ENCODE assay signal across 26 cellular contexts in genomic region chr10:34859170-34859569, GRCh38. TPM values are rescaled to one million over a fixed set of nuclear protein-coding genes. Genes with fewer than 3 reads are reported as not detected.
DNase-seq lines count a peak whose midpoint lies in the region; ATAC-seq, FAIRE-seq and TF ChIP-seq lines count a peak whose summit lies in the region.
"Had no signal": no experiment of that assay in that cellular context is flagged by ENCODE, and none has a peak within 500 bp of the region (broad histone marks: within the 10 kb centered on the region; RNA-seq: fewer than 3 reads in every experiment).

No MANE protein-coding gene starts in this region.

- TF ChIP-seq RAD21 in A549 (conservative IDR thresholded peaks at IDR 0.05 in 1 of 2, IDR thresholded peaks at IDR 0.05 in 1 of 2): no peak

- no peak for TF ChIP-seq POLR2A in A549 (IDR thresholded peaks at IDR 0.05; ENCODE audit: low read length)

- no peak overlapping the region for H3K27ac Mint-ChIP-seq in WTC11
- H3K27ac Mint-ChIP-seq: activated CD4-positive, alpha-beta T cell treated with anti-CD3 and anti-CD28 coated beads, Interleukin-2, amount 10 ng/mL, durations not matched to agents 7 days and 5 days; activated CD8-positive, alpha-beta memory T cell treated with anti-CD3 and anti-CD28 coated beads, Interleukin-2, amount 10 ng/mL, durations not matched to agents 7 days and 5 days; activated naive CD4-positive, alpha-beta T cell treated with anti-CD3 and anti-CD28 coated beads, Interleukin-2, amount 10 ng/mL, durations not matched to agents 7 days and 5 days; CD14-positive monocyte; neural progenitor cell; stimulated activated naive CD8-positive, alpha-beta T cell treated with anti-CD3 and anti-CD28 coated beads, Interleukin-15, Interleukin-2, amounts not matched to agents 100 ng/mL and 50 ng/mL, for 24 hours had no signal

- H3K4me3 Mint-ChIP-seq in WTC11: no peak overlapping the region
- H3K4me3 Mint-ChIP-seq: activated CD4-positive, alpha-beta T cell treated with anti-CD3 and anti-CD28 coated beads, Interleukin-2, amount 10 ng/mL, durations not matched to agents 7 days and 5 days; activated CD8-positive, alpha-beta memory T cell treated with anti-CD3 and anti-CD28 coated beads, Interleukin-2, amount 10 ng/mL, durations not matched to agents 7 days and 5 days; activated naive CD4-positive, alpha-beta T cell treated with anti-CD3 and anti-CD28 coated beads, Interleukin-2, amount 10 ng/mL, durations not matched to agents 7 days and 5 days; CD14-positive monocyte; neural progenitor cell; stimulated activated naive CD8-positive, alpha-beta T cell treated with anti-CD3 and anti-CD28 coated beads, Interleukin-15, Interleukin-2, amounts not matched to agents 100 ng/mL and 50 ng/mL, for 24 hours had no signal

- no peaks in the 10 kb centered on the region for H3K9me3 ChIP-seq in A549
- H3K9me3 ChIP-seq: heart left ventricle, sigmoid colon, thyroid gland had no signal

- H3K4me1 Mint-ChIP-seq in WTC11: peaks cover 20% of the 10 kb centered on the region
- H3K4me1 Mint-ChIP-seq: activated CD4-positive, alpha-beta T cell treated with anti-CD3 and anti-CD28 coated beads, Interleukin-2, amount 10 ng/mL, durations not matched to agents 7 days and 5 days; activated CD8-positive, alpha-beta memory T cell treated with anti-CD3 and anti-CD28 coated beads, Interleukin-2, amount 10 ng/mL, durations not matched to agents 7 days and 5 days; activated naive CD4-positive, alpha-beta T cell treated with anti-CD3 and anti-CD28 coated beads, Interleukin-2, amount 10 ng/mL, durations not matched to agents 7 days and 5 days; CD14-positive monocyte had no signal

- H3K4me2 ChIP-seq in A549: peak overlapping the region; percentile 12; the same call in 1 of the 3 replicates
- H3K4me2 ChIP-seq: KMS-11, neural progenitor cell had no signal

- H3K27me3 Mint-ChIP-seq in WTC11 (ENCODE audit: low read depth): no peaks in the 10 kb centered on the region
- H3K27me3 Mint-ChIP-seq: activated CD8-positive, alpha-beta memory T cell treated with anti-CD3 and anti-CD28 coated beads, Interleukin-2, amount 10 ng/mL, durations not matched to agents 7 days and 5 days; activated naive CD4-positive, alpha-beta T cell treated with anti-CD3 and anti-CD28 coated beads, Interleukin-2, amount 10 ng/mL, durations not matched to agents 7 days and 5 days had no signal

- no peak for TF ChIP-seq EP300 in A549 (IDR thresholded peaks at IDR 0.05)

- CTCF ChIA-PET in A549 (lab: Yijun Ruan, JAX): interaction anchor here (0.6 to 1.2 kb wide), 4 partner anchors 11 to 170 kb away, joined by 3 read pairs; no protein-coding TSS in a partner anchor
- CTCF ChIA-PET in WTC11 (lab: Charles Lee): no interaction called here

- ATAC-seq in A549 (no peak), esophagus mucosa (peak; percentile 64), WTC11 (no peak), HG02571 (IDR thresholded peaks at IDR 0.05; ENCODE audit: unreplicated experiment) (no peak)
- ATAC-seq: activated CD8-positive, alpha-beta memory T cell treated with anti-CD3 and anti-CD28 coated beads, Interleukin-2, amount 10 ng/mL, durations not matched to agents 7 days and 5 days; heart left ventricle; SK-N-SH treated with all-trans-retinoic acid at 6 μM for 48 hours had no signal

- POLR2A ChIA-PET in A549 (lab: Yijun Ruan, JAX) (no interaction called here), WTC11 (lab: Charles Lee) (no interaction called here)

- no peak for FAIRE-seq in A549 (lab: Jason Lieb, UNC)
- FAIRE-seq: D721Med, H54 had no signal

- DNase-seq in A549 (ENCODE audit: low read depth in 1 of 2, low spot score in 1 of 2) (no peak), DMS53 treated with DMSO at 0.1 percent for 48 hours (lab: John Stamatoyannopoulos, UW; ENCODE audit: unreplicated experiment) (peak; percentile 57), NCI-H69 (lab: John Stamatoyannopoulos, UW) (peak; percentile 43), NCI-H1048 (lab: John Stamatoyannopoulos, UW) (no peak), WTC11 (ENCODE audit: low spot score) (no peak)
- DNase-seq: activated CD4-positive, alpha-beta T cell treated with anti-CD3 and anti-CD28 coated beads, Interleukin-2, amount 10 ng/mL, durations not matched to agents 7 days and 5 days; activated CD8-positive, alpha-beta memory T cell treated with anti-CD3 and anti-CD28 coated beads, Interleukin-2, amount 10 ng/mL, durations not matched to agents 7 days and 5 days; activated naive CD4-positive, alpha-beta T cell treated with anti-CD3 and anti-CD28 coated beads, Interleukin-2, amount 10 ng/mL, durations not matched to agents 7 days and 5 days; amniotic stem cell; heart left ventricle; mammary epithelial cell; NCI-H2081 treated with DMSO at 0.1 percent for 48 hours; NCI-H526 treated with DMSO at 0.1 percent for 48 hours; posterior cingulate gyrus; WERI-Rb-1 had no signal

- TF ChIP-seq CTCF in A549 (IDR thresholded peaks at IDR 0.05) (no peak), WTC11 (IDR thresholded peaks at IDR 0.05) (no peak)

- no peak overlapping the region; a peak in 2 of 6 replicates for H3K27ac ChIP-seq in A549
- H3K27ac ChIP-seq: heart left ventricle, KMS-11, neural progenitor cell, sigmoid colon, thyroid gland, WERI-Rb-1 had no signal

- H3K4me3 ChIP-seq in A549: no peak overlapping the region
- H3K4me3 ChIP-seq: heart left ventricle, neural progenitor cell, sigmoid colon, thyroid gland had no signal

- H3K36me3 Mint-ChIP-seq in WTC11: no peaks in the 10 kb centered on the region
- H3K36me3 Mint-ChIP-seq: activated CD8-positive, alpha-beta memory T cell treated with anti-CD3 and anti-CD28 coated beads, Interleukin-2, amount 10 ng/mL, durations not matched to agents 7 days and 5 days; activated naive CD4-positive, alpha-beta T cell treated with anti-CD3 and anti-CD28 coated beads, Interleukin-2, amount 10 ng/mL, durations not matched to agents 7 days and 5 days; CD14-positive monocyte; neural progenitor cell had no signal

- H3K9me3 Mint-ChIP-seq in WTC11: no peaks in the 10 kb centered on the region
- H3K9me3 Mint-ChIP-seq: activated CD4-positive, alpha-beta T cell treated with anti-CD3 and anti-CD28 coated beads, Interleukin-2, amount 10 ng/mL, durations not matched to agents 7 days and 5 days; activated naive CD4-positive, alpha-beta T cell treated with anti-CD3 and anti-CD28 coated beads, Interleukin-2, amount 10 ng/mL, durations not matched to agents 7 days and 5 days; neural progenitor cell; stimulated activated naive CD8-positive, alpha-beta T cell treated with anti-CD3 and anti-CD28 coated beads, Interleukin-15, Interleukin-2, amounts not matched to agents 100 ng/mL and 50 ng/mL, for 24 hours had no signal

- H3K4me1 ChIP-seq in A549: peaks cover 46% of the 10 kb centered on the region

TF ChIP-seq in A549, 52 proteins besides CTCF, POLR2A, EP300 and RAD21 (continues in another document):
- TF ChIP-seq MAFK (IDR thresholded peaks at IDR 0.05; ENCODE audit: partially characterized antibody): peak; percentile 4
- TF ChIP-seq HOXA7 (CRISPR knock-in tag; IDR thresholded peaks at IDR 0.05): no peak
- no peak for TF ChIP-seq HOXB5 (CRISPR knock-in tag; IDR thresholded peaks at IDR 0.05)
- TF ChIP-seq PBX3 (IDR thresholded peaks at IDR 0.05): no peak

TF ChIP-seq in WTC11, 78 proteins besides CTCF, POLR2A, EP300 and RAD21 (continues in another document):
- TF ChIP-seq TP53 (CRISPR knock-in tag; IDR thresholded peaks at IDR 0.05) (no peak), ZNF512 (CRISPR knock-in tag; IDR thresholded peaks at IDR 0.05; ENCODE audit: borderline replicate concordance) (no peak), ZNF396 (CRISPR knock-in tag; IDR thresholded peaks at IDR 0.05; ENCODE audit: borderline replicate concordance) (no peak), ESRRA (CRISPR knock-in tag; IDR thresholded peaks at IDR 0.05; ENCODE audit: borderline replicate concordance) (no peak), HMGXB4 (CRISPR knock-in tag; IDR thresholded peaks at IDR 0.05) (no peak), ZMAT4 (CRISPR knock-in tag; IDR thresholded peaks at IDR 0.05) (no peak), FOXK1 (CRISPR knock-in tag; IDR thresholded peaks at IDR 0.05) (no peak)

RNA-seq across cellular contexts. Expression of gene PARD3, which starts 44.1 kb away (rescaled TPM):
- polyA plus RNA-seq in A549 (2011; rRNA removed) (182 and 200 TPM in 2 replicates), A549 (2017; fragmentation: RNase III; extraction: RNeasy Plus Mini Kit Qiagen cat#74134 plus additional on column Dnase treatment) (88.7 to 110 TPM (median 104 TPM) in 3 replicates)
- 59.5 and 64.4 TPM in 2 replicates for polyA plus RNA-seq in A549 (2012; cell fraction: cytosol; rRNA removed)
- polyA plus RNA-seq in A549 (2012; cell fraction: nucleus; rRNA removed): 31.6 and 49.8 TPM in 2 replicates
- 169 and 188 TPM in 2 replicates for polyA minus RNA-seq in A549 (2011; rRNA and poly(A)+ RNA removed)
- total RNA-seq in esophagus mucosa (64.5 TPM), WTC11 (2021) (44.9 to 51.8 TPM (median 47.0 TPM) in 3 replicates)

Comparison
In these comparisons a context has a peak if more than half of its experiments do, and no peak if none do; other contexts are left out.
1. DNase-seq: peak in DMS53 treated with DMSO at 0.1 percent for 48 hours (single experiment) and NCI-H69 (single experiment); none in A549 (0 of 2), NCI-H1048 (single experiment) and WTC11 (single experiment).